ENCODE assay signal across 23 cellular contexts in the genomic region with DNA sequence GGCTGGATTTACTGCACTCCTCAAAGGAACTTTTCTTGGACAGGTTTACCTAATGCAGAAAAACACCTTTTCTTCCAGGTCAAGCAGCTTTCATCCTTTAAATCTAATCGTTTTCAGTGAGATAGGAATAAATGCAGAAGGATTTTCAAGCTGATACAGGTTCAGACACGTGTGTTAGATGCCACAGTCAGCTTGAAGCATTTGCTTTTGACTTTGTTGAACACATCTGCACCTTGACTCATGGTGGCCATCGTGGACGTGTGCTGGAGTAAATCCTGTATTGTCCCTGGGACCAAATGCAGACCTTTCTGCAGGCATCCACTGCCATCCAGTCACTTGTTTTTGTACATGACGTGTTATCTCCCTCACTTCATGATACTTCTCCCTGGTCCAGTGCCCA.
"Had no signal": no experiment of that assay in that cellular context is flagged by ENCODE, and none has a peak within 500 bp of the region (broad histone marks: within the 10 kb centered on the region; RNA-seq: fewer than 3 reads in every experiment).

No MANE protein-coding gene starts in this region.

- H3K27me3 Mint-ChIP-seq: memory B cell had no signal

- H2AFZ ChIP-seq: parathyroid adenoma had no signal

- H3K4me1 Mint-ChIP-seq: central memory CD8-positive, alpha-beta T cell; natural killer cell had no signal

- H3K9ac ChIP-seq: parathyroid adenoma had no signal

- H3K27me3 ChIP-seq: esophagus squamous epithelium, sigmoid colon, tibial nerve, upper lobe of right lung had no signal

- FAIRE-seq: endothelial cell of umbilical vein, frontal cortex, kidney had no signal

- H3K36me3 ChIP-seq: esophagus squamous epithelium, sigmoid colon, spleen, thoracic aorta, upper lobe of right lung had no signal

- H3K9me3 Mint-ChIP-seq: central memory CD8-positive, alpha-beta T cell; memory B cell; natural killer cell had no signal

- H3K4me1 ChIP-seq: parathyroid adenoma, upper lobe of right lung had no signal

- H3K27ac ChIP-seq: coronary artery, esophagus squamous epithelium, parathyroid adenoma, sigmoid colon, spleen, thoracic aorta, tibial nerve, upper lobe of right lung had no signal

- H3K27ac Mint-ChIP-seq: memory B cell; natural killer cell; progenitor cell of endocrine pancreas; stimulated activated naive B cell treated with anti-CD40 and anti-IgM and Interleukin-4, amounts not matched to agents 10 μg/mL and 1 μg/mL and 100 μg/mL, for 72 hours; stimulated activated naive CD8-positive, alpha-beta T cell treated with anti-CD3 and anti-CD28 coated beads, Interleukin-15, Interleukin-2, amounts not matched to agents 100 ng/mL and 50 ng/mL, for 24 hours had no signal

- H3K9me3 ChIP-seq: thoracic aorta, upper lobe of right lung had no signal

- H3K4me3 ChIP-seq: coronary artery, esophagus squamous epithelium, lung, sigmoid colon, spleen, thoracic aorta, tibial nerve, upper lobe of right lung had no signal

- H3K4me3 Mint-ChIP-seq: central memory CD8-positive, alpha-beta T cell; memory B cell; natural killer cell; stimulated activated naive B cell treated with anti-CD40 and anti-IgM and Interleukin-4, amounts not matched to agents 10 μg/mL and 1 μg/mL and 100 μg/mL, for 72 hours; stimulated activated naive CD8-positive, alpha-beta T cell treated with anti-CD3 and anti-CD28 coated beads, Interleukin-15, Interleukin-2, amounts not matched to agents 100 ng/mL and 50 ng/mL, for 24 hours had no signal

- H3K79me2 ChIP-seq: parathyroid adenoma had no signal

- H3K36me3 Mint-ChIP-seq: memory B cell; natural killer cell; stimulated activated naive B cell treated with anti-CD40 and anti-IgM and Interleukin-4, amounts not matched to agents 10 μg/mL and 1 μg/mL and 100 μg/mL, for 72 hours had no signal

- DNase-seq: dermis blood vessel endothelial cell; effector memory CD4-positive, alpha-beta T cell; erythroblast; esophagus squamous epithelium; kidney; natural killer cell; occipital lobe; sigmoid colon; spleen; stimulated activated CD4-positive, alpha-beta T cell treated with anti-CD3 and anti-CD28 coated beads, Interleukin-4, amount 100 ng/mL, for 4 hours; stimulated activated naive B cell treated with anti-CD40 and anti-IgM and Interleukin-4, amounts not matched to agents 10 μg/mL and 1 μg/mL and 100 μg/mL, for 72 hours; upper lobe of right lung had no signal
